Comparison of ENCODE assay signal across 11 cellular contexts in genomic region chr22:19806213-19807160, GRCh38. TPM values are rescaled to one million over a fixed set of nuclear protein-coding genes. Genes with fewer than 3 reads are reported as not detected.
DNase-seq lines count a peak whose midpoint lies in the region; ATAC-seq and TF ChIP-seq lines count a peak whose summit lies in the region.
"Had no signal": no experiment of that assay in that cellular context is flagged by ENCODE, and none has a peak within 500 bp of the region (broad histone marks: within the 10 kb centered on the region; RNA-seq: fewer than 3 reads in every experiment).

No MANE protein-coding gene starts in this region.

- DNase-seq in activated CD8-positive, alpha-beta memory T cell treated with anti-CD3 and anti-CD28 coated beads, Interleukin-2, amount 50 U/mL, for 4 hours, result peak; percentile 15
- DNase-seq in activated CD8-positive, alpha-beta memory T cell treated with anti-CD3 and anti-CD28 coated beads for 24 hours, result no peak
- DNase-seq in NCI-H82 treated with DMSO at 0.1 percent for 48 hours (lab: John Stamatoyannopoulos, UW; ENCODE audit: unreplicated experiment) (peak; percentile 74), foreskin keratinocyte (peak; percentile 74 to 86), upper lobe of left lung (peak; percentile 81 to 92), hypothalamus (lab: John Stamatoyannopoulos, UW) (no peak)
- DNase-seq: activated CD4-positive, alpha-beta T cell treated with anti-CD3 and anti-CD28 coated beads for 4 hours; CD4-positive, CD25-positive, alpha-beta regulatory T cell; NCI-H1092 had no signal

- H3K4me1 ChIP-seq in foreskin keratinocyte (peaks cover 20% of the 10 kb centered on the region), upper lobe of left lung (peaks cover 0 to 9% (median 4%) of the 10 kb centered on the region in 4 donors)

- H3K4me3 ChIP-seq in upper lobe of left lung, result no peak overlapping the region

- H3K9me3 ChIP-seq in upper lobe of left lung, result no peaks in the 10 kb centered on the region

- peak in 1 of 4 donors; percentile 9 for TF ChIP-seq EP300 in upper lobe of left lung (IDR thresholded peaks at IDR 0.05)

- ATAC-seq in foreskin keratinocyte, result peak; percentile 78
- ATAC-seq in upper lobe of left lung (ENCODE audit: low FRiP score in 2 of 2), result peak; percentile 35 to 59
- no peak for ATAC-seq in HG03108 (IDR thresholded peaks at IDR 0.05; ENCODE audit: unreplicated experiment)
- ATAC-seq in HG03457 (IDR thresholded peaks at IDR 0.05; ENCODE audit: unreplicated experiment), result no peak

- TF ChIP-seq POLR2A in upper lobe of left lung (IDR thresholded peaks at IDR 0.05), result no peak

- no peak for TF ChIP-seq CTCF in foreskin keratinocyte (conservative IDR thresholded peaks at IDR 0.05)
- no peak for TF ChIP-seq CTCF in upper lobe of left lung (IDR thresholded peaks at IDR 0.05)

- WGBS in upper lobe of left lung, 2 donors, result 65 to 75% methylated on average over 26 to 38 of the region's 38 CpGs

- H3K36me3 ChIP-seq in upper lobe of left lung, result peaks cover 0 to 4% (median 0%) of the 10 kb centered on the region in 4 donors

- H3K27ac ChIP-seq in foreskin keratinocyte (peak overlapping the region; percentile 53), upper lobe of left lung (no peak overlapping the region)

- H3K27me3 ChIP-seq in foreskin keratinocyte (no peaks in the 10 kb centered on the region), upper lobe of left lung (no peaks in the 10 kb centered on the region)

RNA-seq across cellular contexts. Expression of gene TBX1, which starts 45.9 kb away (rescaled TPM):
- 0.54 and 0.63 TPM in 2 replicates for total RNA-seq in foreskin keratinocyte
- 0.51 and 1.3 TPM in 2 replicates for polyA plus RNA-seq in foreskin keratinocyte
- 10 to 100 TPM in 2 of 6 donors, 1 to 10 TPM in 4; 1.0 to 12.2 (median 5.4) TPM for total RNA-seq in upper lobe of left lung
- total RNA-seq: CD4-positive, CD25-positive, alpha-beta regulatory T cell had no signal
- polyA plus RNA-seq: CD4-positive, CD25-positive, alpha-beta regulatory T cell had no signal

RNA-seq across cellular contexts. Expression of gene GNB1L, which starts 48.2 kb away (rescaled TPM):
- 8.2 and 12.2 TPM in 2 replicates for total RNA-seq in foreskin keratinocyte
- polyA plus RNA-seq in foreskin keratinocyte, result 14.8 and 16.4 TPM in 2 replicates
- 10 to 100 TPM in 1 of 6 donors, 1 to 10 TPM in 4, under 1 TPM in 1; 0.78 to 11.1 (median 6.8) TPM for total RNA-seq in upper lobe of left lung

RNA-seq across cellular contexts. Expression of gene RTL10, which starts 48.2 kb away (rescaled TPM):
- total RNA-seq in foreskin keratinocyte (21.9 and 24.7 TPM in 2 replicates), upper lobe of left lung (10 to 100 TPM; 16.4 to 27.4 (median 24.1) TPM)
- 18.0 and 18.1 TPM in 2 replicates for polyA plus RNA-seq in foreskin keratinocyte

Comparison
In these comparisons a context has a peak if more than half of its experiments do, and no peak if none do; other contexts are left out.
1. DNase-seq: peak in activated CD8-positive, alpha-beta memory T cell treated with anti-CD3 and anti-CD28 coated beads, Interleukin-2, amount 50 U/mL, for 4 hours (single experiment), NCI-H82 treated with DMSO at 0.1 percent for 48 hours (single experiment), foreskin keratinocyte (2 of 2) and upper lobe of left lung (2 of 2); none in activated CD8-positive, alpha-beta memory T cell treated with anti-CD3 and anti-CD28 coated beads for 24 hours (single experiment) and hypothalamus (0 of 51).
2. ATAC-seq: peak in foreskin keratinocyte (single experiment) and upper lobe of left lung (2 of 2); none in HG03108 (single experiment) and HG03457 (single experiment).